In the genomic region with DNA sequence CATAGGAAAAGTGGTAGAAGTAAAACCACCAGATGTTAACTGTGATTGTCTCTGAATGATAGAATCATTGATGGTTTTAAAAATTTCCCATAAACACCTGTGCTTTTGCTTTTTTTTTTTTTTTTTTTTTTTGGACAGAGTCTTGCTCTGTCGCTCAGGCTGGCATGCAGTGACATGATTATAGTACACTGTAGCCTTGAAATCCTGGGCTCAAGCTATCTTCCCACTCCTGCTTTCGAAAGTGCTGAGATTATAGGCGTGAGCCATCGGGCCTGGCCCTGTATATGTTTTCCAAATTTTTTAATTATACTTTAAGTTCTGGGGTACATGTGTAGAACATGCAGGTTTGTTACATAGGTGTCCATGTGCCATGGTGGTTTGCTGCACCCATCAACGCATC, we compare ENCODE assay signal across 24 cellular contexts.
DNase-seq lines count a peak whose midpoint lies in the region; ATAC-seq, FAIRE-seq and TF ChIP-seq lines count a peak whose summit lies in the region.
"Had no signal": no experiment of that assay in that cellular context is flagged by ENCODE, and none has a peak within 500 bp of the region (broad histone marks: within the 10 kb centered on the region; RNA-seq: fewer than 3 reads in every experiment).

No MANE protein-coding gene starts in this region.

- H3K27me3 ChIP-seq in heart left ventricle (no peaks in the 10 kb centered on the region), left ventricle myocardium inferior (ENCODE audit: low read depth) (no peaks in the 10 kb centered on the region), adrenal gland (no peaks in the 10 kb centered on the region)
- H3K27me3 ChIP-seq: BLaER1 treated with 17β-estradiol and CSF1 and Interleukin-3, amounts not matched to agents 10 nM and 100 nM had no signal

- peak; percentile 39 for FAIRE-seq in A549 (lab: Jason Lieb, UNC)
- FAIRE-seq: A204.1, GM12878, GM12892, GM18507 had no signal

- H3K9me3 ChIP-seq in heart left ventricle, result no peaks in the 10 kb centered on the region
- no peaks in the 10 kb centered on the region for H3K9me3 ChIP-seq in left ventricle myocardium inferior (replicated peaks)
- H3K9me3 ChIP-seq in A549, result no peaks in the 10 kb centered on the region
- H3K9me3 ChIP-seq in adrenal gland (replicated peaks in 1 of 3), result no peaks in the 10 kb centered on the region

- no peak for TF ChIP-seq RAD21 in A549 (conservative IDR thresholded peaks at IDR 0.05 in 1 of 2, IDR thresholded peaks at IDR 0.05 in 1 of 2)

- H3K4me3 ChIP-seq in heart left ventricle, result no peak overlapping the region
- H3K4me3 ChIP-seq in left ventricle myocardium inferior, result no peak overlapping the region
- H3K4me3 ChIP-seq in A549, result no peak overlapping the region
- no peak overlapping the region for H3K4me3 ChIP-seq in adrenal gland
- H3K4me3 ChIP-seq: BLaER1 treated with 17β-estradiol and CSF1 and Interleukin-3, amounts not matched to agents 10 nM and 100 nM; GM12878 had no signal

- TF ChIP-seq CTCF in heart left ventricle (IDR thresholded peaks at IDR 0.05) (no peak), left ventricle myocardium inferior (IDR thresholded peaks at IDR 0.05; ENCODE audit: borderline replicate concordance) (no peak), A549 (IDR thresholded peaks at IDR 0.05) (no peak), adrenal gland (IDR thresholded peaks at IDR 0.05) (no peak)

- H3K36me3 ChIP-seq in heart left ventricle, result peaks cover 0 to 4% (median 0%) of the 10 kb centered on the region in 9 donors
- peaks cover 12% of the 10 kb centered on the region for H3K36me3 ChIP-seq in left ventricle myocardium inferior
- no peaks in the 10 kb centered on the region for H3K36me3 ChIP-seq in adrenal gland (replicated peaks in 1 of 2)

- ATAC-seq in heart left ventricle (peak in 3 of 4 donors; percentile 47 to 69 (median 58)), A549 (no peak)
- ATAC-seq: GM12878 had no signal

- intact Hi-C loops in heart left ventricle (cut with DNase I) (no loop called here), left ventricle myocardium inferior (cut with micrococcal nuclease) (no loop called here), adrenal gland (cut with DNase I) (no loop called here)

- H3K4me2 ChIP-seq in A549, result no peak overlapping the region
- H3K4me2 ChIP-seq: BLaER1 treated with 17β-estradiol and CSF1 and Interleukin-3, amounts not matched to agents 10 nM and 100 nM had no signal

- WGBS in heart left ventricle, 4 donors, result 63 to 84% (median 70%) methylated on average over 5 of the region's 5 CpGs
- 97% methylated on average over 5 of the region's 5 CpGs for WGBS in A549 (ENCODE audit: missing lambda C conversion rate)
- WGBS in adrenal gland, 4 donors, result 52 to 73% (median 53%) methylated on average over 5 of the region's 5 CpGs

- TF ChIP-seq POLR2A in heart left ventricle (IDR thresholded peaks at IDR 0.05) (no peak), A549 (IDR thresholded peaks at IDR 0.05; ENCODE audit: low read length) (no peak), adrenal gland (IDR thresholded peaks at IDR 0.05) (no peak)

- H3K27ac ChIP-seq in heart left ventricle (no peak overlapping the region), left ventricle myocardium inferior (replicated peaks) (no peak overlapping the region), A549 (no peak overlapping the region), adrenal gland (no peak overlapping the region), substantia nigra (ENCODE audit: low read depth, low read length, poor library complexity, severe bottlenecking) (no peak overlapping the region)
- H3K27ac ChIP-seq: BLaER1 treated with 17β-estradiol and CSF1 and Interleukin-3, amounts not matched to agents 10 nM and 100 nM had no signal

- POLR2A ChIA-PET in A549 (lab: Yijun Ruan, JAX), result no interaction called here

- H3K4me1 ChIP-seq in heart left ventricle (no peaks in the 10 kb centered on the region), left ventricle myocardium inferior (peaks cover 1% of the 10 kb centered on the region), A549 (no peaks in the 10 kb centered on the region), adrenal gland (replicated peaks in 1 of 2) (no peaks in the 10 kb centered on the region)
- H3K4me1 ChIP-seq: BLaER1 treated with 17β-estradiol and CSF1 and Interleukin-3, amounts not matched to agents 10 nM and 100 nM had no signal

- CTCF ChIA-PET in A549 (lab: Yijun Ruan, JAX), result interaction anchor here (0.7 to 1.1 kb wide), 2 partner anchors 10 to 29 kb away, joined by 3 read pairs; no protein-coding TSS in a partner anchor

- no peak for TF ChIP-seq EP300 in A549 (IDR thresholded peaks at IDR 0.05)

- DNase-seq in heart left ventricle, result no peak
- no peak for DNase-seq in left ventricle myocardium inferior
- no peak for DNase-seq in A549 (ENCODE audit: low read depth in 1 of 2, low spot score in 1 of 2)
- DNase-seq in adrenal gland, result peak in 4 of 7 donors; percentile 38 to 61 (median 43)
- DNase-seq in substantia nigra (lab: John Stamatoyannopoulos, UW), result no peak
- DNase-seq in NCI-H69 (lab: John Stamatoyannopoulos, UW), result no peak
- DNase-seq: 8988T; AML-193; CD4-positive, alpha-beta memory T cell; CD4-positive, CD25-positive, alpha-beta regulatory T cell; CD8-positive, alpha-beta memory T cell; COR-L47; DMS 273 treated with DMSO at 0.1 percent for 48 hours; DMS153; DMS53; DMS79; DND-41; EL; GDM1 had no signal

TF ChIP-seq in A549, 52 proteins besides CTCF, POLR2A, EP300 and RAD21:
- no peak for TF ChIP-seq SREBF2 (IDR thresholded peaks at IDR 0.05)
- TF ChIP-seq ZNF302 (CRISPR knock-in tag; IDR thresholded peaks at IDR 0.05), result no peak
- TF ChIP-seq ZFP36 (IDR thresholded peaks at IDR 0.05; ENCODE audit: borderline replicate concordance, partially characterized antibody), result no peak
- no peak for TF ChIP-seq CHD4 (IDR thresholded peaks at IDR 0.05; ENCODE audit: borderline replicate concordance)
- no peak for TF ChIP-seq NPAS2 (CRISPR knock-in tag; IDR thresholded peaks at IDR 0.05; ENCODE audit: borderline replicate concordance)
- TF ChIP-seq SMC3 (IDR thresholded peaks at IDR 0.05), result no peak
- no peak for TF ChIP-seq RFX5 (IDR thresholded peaks at IDR 0.05)
- TF ChIP-seq EHF (CRISPR knock-in tag; IDR thresholded peaks at IDR 0.05), result no peak
- TF ChIP-seq JUNB (IDR thresholded peaks at IDR 0.05), result no peak
- no peak for TF ChIP-seq MAZ (IDR thresholded peaks at IDR 0.05; ENCODE audit: borderline replicate concordance, low read depth, low read length)
- TF ChIP-seq GATA3 (IDR thresholded peaks at IDR 0.05; ENCODE audit: borderline replicate concordance), result no peak
- no peak for TF ChIP-seq CEBPB (IDR thresholded peaks at IDR 0.05)
- no peak for TF ChIP-seq PHF8 (IDR thresholded peaks at IDR 0.05; ENCODE audit: borderline replicate concordance, low read depth)
- TF ChIP-seq MAFK (IDR thresholded peaks at IDR 0.05; ENCODE audit: partially characterized antibody), result no peak
- TF ChIP-seq NFE2L2 (conservative IDR thresholded peaks at IDR 0.05; ENCODE audit: low read length), result no peak
- TF ChIP-seq MAX (IDR thresholded peaks at IDR 0.05), result no peak
- no peak for TF ChIP-seq TP53 (CRISPR knock-in tag; IDR thresholded peaks at IDR 0.05)
TF ChIP-seq in A549: peak in this region for 0.

Comparison
In these comparisons a context has a peak if more than half of its experiments do, and no peak if none do; other contexts are left out.
1. ATAC-seq: peak in heart left ventricle (3 of 4); none in A549 (0 of 2).
2. DNase-seq: peak in adrenal gland (4 of 7); none in heart left ventricle (0 of 5), left ventricle myocardium inferior (single experiment), A549 (0 of 2), substantia nigra (0 of 49) and NCI-H69 (single experiment).